In the genomic region with DNA sequence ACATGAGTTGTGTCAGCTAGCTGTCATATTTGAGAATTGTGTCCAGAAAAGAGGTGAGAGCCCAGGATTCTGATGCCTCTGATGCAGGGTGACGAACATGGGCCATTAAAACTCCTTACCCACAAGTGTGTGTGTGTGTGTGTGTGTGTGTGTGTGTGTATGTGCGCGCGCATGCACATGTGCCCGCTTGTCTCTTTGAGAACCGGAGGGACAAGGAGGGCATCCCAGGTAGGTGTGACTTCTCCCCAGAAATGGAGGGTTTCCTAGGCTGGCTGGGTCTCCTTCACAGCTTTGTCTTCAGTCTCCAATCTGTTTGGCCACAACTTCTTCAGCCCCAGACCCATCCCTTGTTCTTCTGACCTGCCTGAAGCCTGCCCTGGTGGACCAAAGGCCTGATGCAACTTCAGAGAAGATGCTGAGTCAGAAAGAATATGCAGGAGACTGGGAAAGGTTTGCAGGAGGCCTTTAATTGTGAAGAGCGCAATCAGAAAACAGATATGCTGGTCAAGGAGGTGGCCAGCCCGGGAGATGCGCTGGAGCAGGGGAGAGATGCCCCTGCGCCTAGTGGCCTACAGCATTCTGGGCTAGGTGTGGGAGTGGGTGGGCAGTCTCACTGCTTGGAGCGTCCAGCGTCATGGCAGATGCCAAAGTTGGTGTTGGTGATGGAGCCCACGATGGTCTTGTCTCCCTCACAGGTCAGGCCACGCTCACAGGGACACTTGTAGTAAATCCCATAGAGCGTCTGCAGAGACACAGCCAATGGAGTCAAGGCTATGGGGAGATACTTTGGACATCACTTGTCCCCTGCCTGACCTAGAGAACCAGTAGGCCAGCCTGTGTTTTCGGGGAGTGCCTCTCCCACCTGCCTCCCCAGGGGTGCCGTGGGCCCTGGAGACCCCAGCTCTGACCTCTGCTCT, we compare ENCODE assay signal across 24 cellular contexts. TPM values are rescaled to one million over a fixed set of nuclear protein-coding genes. Genes with fewer than 3 reads are reported as not detected.
"Had no signal": no experiment of that assay in that cellular context is flagged by ENCODE, and none has a peak within 500 bp of the region (broad histone marks: within the 10 kb centered on the region; RNA-seq: fewer than 3 reads in every experiment).

No MANE protein-coding gene starts in this region.

- DNase-seq: activated CD4-positive, alpha-beta T cell treated with anti-CD3 and anti-CD28 coated beads, Interleukin-2, amount 10 ng/mL, durations not matched to agents 24 days and 14 days; activated CD8-positive, alpha-beta T cell treated with anti-CD3 and anti-CD28 coated beads for 36 hours; activated naive CD4-positive, alpha-beta T cell treated with anti-CD3 and anti-CD28 coated beads, Interleukin-2, amount 50 U/mL, for 16 hours; activated T-cell treated with anti-CD3 and anti-CD28 coated beads, Interleukin-2, amount 50 U/mL, for 4 hours; aorta; cortex of kidney; gastrocnemius medialis; head of caudate nucleus; kidney; left lung; occipital lobe; stimulated activated naive CD8-positive, alpha-beta T cell treated with anti-CD3 and anti-CD28 coated beads, Interleukin-15, amount 100 ng/mL, for 72 hours; T1000; transverse colon had no signal

- H3K4me3 ChIP-seq: gastrocnemius medialis, left lung, suprapubic skin, transverse colon had no signal

- FAIRE-seq: endometrium, kidney had no signal

- H3K4me1 ChIP-seq: gastrocnemius medialis, left lung, suprapubic skin, transverse colon had no signal

- H3K36me3 ChIP-seq: gastrocnemius medialis, left lung, suprapubic skin, transverse colon had no signal

- H3K27ac ChIP-seq: gastrocnemius medialis, left lung, suprapubic skin, transverse colon had no signal

- H3K9me3 ChIP-seq: gastrocnemius medialis, left lung, suprapubic skin, transverse colon had no signal

- ATAC-seq: activated CD8-positive, alpha-beta T cell treated with anti-CD3 and anti-CD28 coated beads for 36 hours; activated T-cell treated with anti-CD3 and anti-CD28 coated beads, Interleukin-2, amount 50 U/mL, for 4 hours; gastrocnemius medialis; left lung; stimulated activated naive CD8-positive, alpha-beta T cell treated with anti-CD3 and anti-CD28 coated beads, Interleukin-15, amount 100 ng/mL, for 72 hours had no signal

RNA-seq across cellular contexts. Expression of a gene that starts 2.3 kb away (rescaled TPM):
- total RNA-seq: activated CD4-positive, alpha-beta T cell treated with anti-CD3 and anti-CD28 coated beads, Interleukin-2, amount 10 ng/mL, durations not matched to agents 24 days and 14 days; activated CD8-positive, alpha-beta T cell treated with anti-CD3 and anti-CD28 coated beads for 36 hours; gastrocnemius medialis; kidney; left lung; lung microvascular endothelial cell; mesothelial cell of epicardium; natural killer cell treated with Interleukin-12 subunit alpha and Interleukin-12 subunit beta and Interleukin-15 and Interleukin-18, amount 100 ng/mL, for 72 hours; occipital lobe; right cardiac atrium; skeletal muscle tissue; suprapubic skin; T-helper 1 cell treated with Interleukin-12 subunit alpha and Interleukin-12 subunit beta and Interleukin-4 antibody, amounts not matched to agents 30 ng/mL and 1 ng/mL, for 36 hours; transverse colon had no signal
- polyA plus RNA-seq: right cardiac atrium had no signal

RNA-seq across cellular contexts. Expression of a gene that starts 10.4 kb away (rescaled TPM):
- total RNA-seq: activated CD4-positive, alpha-beta T cell treated with anti-CD3 and anti-CD28 coated beads, Interleukin-2, amount 10 ng/mL, durations not matched to agents 24 days and 14 days; activated CD8-positive, alpha-beta T cell treated with anti-CD3 and anti-CD28 coated beads for 36 hours; activated T-cell treated with anti-CD3 and anti-CD28 coated beads, Interleukin-2, amount 50 U/mL, for 4 hours; aorta; gastrocnemius medialis; left lung; lung microvascular endothelial cell; mesothelial cell of epicardium; natural killer cell treated with Interleukin-12 subunit alpha and Interleukin-12 subunit beta and Interleukin-15 and Interleukin-18, amount 100 ng/mL, for 72 hours; posterior vena cava; right cardiac atrium; skeletal muscle tissue; suprapubic skin; T-helper 1 cell treated with Interleukin-12 subunit alpha and Interleukin-12 subunit beta and Interleukin-4 antibody, amounts not matched to agents 30 ng/mL and 1 ng/mL, for 36 hours; transverse colon had no signal
- polyA plus RNA-seq: aorta, esophagus, right cardiac atrium had no signal

RNA-seq across cellular contexts. Expression of a gene that starts 14.0 kb away (rescaled TPM):
- total RNA-seq: activated CD4-positive, alpha-beta T cell treated with anti-CD3 and anti-CD28 coated beads, Interleukin-2, amount 10 ng/mL, durations not matched to agents 24 days and 14 days; activated CD8-positive, alpha-beta T cell treated with anti-CD3 and anti-CD28 coated beads for 36 hours; activated T-cell treated with anti-CD3 and anti-CD28 coated beads, Interleukin-2, amount 50 U/mL, for 4 hours; aorta; gastrocnemius medialis; kidney; left lung; lung microvascular endothelial cell; natural killer cell treated with Interleukin-12 subunit alpha and Interleukin-12 subunit beta and Interleukin-15 and Interleukin-18, amount 100 ng/mL, for 72 hours; occipital lobe; posterior vena cava; right cardiac atrium; skeletal muscle tissue; suprapubic skin; T-helper 1 cell treated with Interleukin-12 subunit alpha and Interleukin-12 subunit beta and Interleukin-4 antibody, amounts not matched to agents 30 ng/mL and 1 ng/mL, for 36 hours; transverse colon had no signal
- polyA plus RNA-seq: aorta, esophagus, right cardiac atrium had no signal

RNA-seq across cellular contexts. Expression of a gene that starts 18.4 kb away (rescaled TPM):
- total RNA-seq: activated CD4-positive, alpha-beta T cell treated with anti-CD3 and anti-CD28 coated beads, Interleukin-2, amount 10 ng/mL, durations not matched to agents 24 days and 14 days; activated CD8-positive, alpha-beta T cell treated with anti-CD3 and anti-CD28 coated beads for 36 hours; activated T-cell treated with anti-CD3 and anti-CD28 coated beads, Interleukin-2, amount 50 U/mL, for 4 hours; aorta; gastrocnemius medialis; kidney; left lung; lung microvascular endothelial cell; mesothelial cell of epicardium; natural killer cell treated with Interleukin-12 subunit alpha and Interleukin-12 subunit beta and Interleukin-15 and Interleukin-18, amount 100 ng/mL, for 72 hours; occipital lobe; posterior vena cava; right cardiac atrium; skeletal muscle tissue; suprapubic skin; T-helper 1 cell treated with Interleukin-12 subunit alpha and Interleukin-12 subunit beta and Interleukin-4 antibody, amounts not matched to agents 30 ng/mL and 1 ng/mL, for 36 hours; transverse colon had no signal
- polyA plus RNA-seq: aorta, esophagus, right cardiac atrium had no signal

RNA-seq across cellular contexts. Expression of a gene that starts 58.0 kb away (rescaled TPM):
- total RNA-seq: natural killer cell treated with Interleukin-12 subunit alpha and Interleukin-12 subunit beta and Interleukin-15 and Interleukin-18, amount 100 ng/mL, for 72 hours had no signal
